In the genomic region with DNA sequence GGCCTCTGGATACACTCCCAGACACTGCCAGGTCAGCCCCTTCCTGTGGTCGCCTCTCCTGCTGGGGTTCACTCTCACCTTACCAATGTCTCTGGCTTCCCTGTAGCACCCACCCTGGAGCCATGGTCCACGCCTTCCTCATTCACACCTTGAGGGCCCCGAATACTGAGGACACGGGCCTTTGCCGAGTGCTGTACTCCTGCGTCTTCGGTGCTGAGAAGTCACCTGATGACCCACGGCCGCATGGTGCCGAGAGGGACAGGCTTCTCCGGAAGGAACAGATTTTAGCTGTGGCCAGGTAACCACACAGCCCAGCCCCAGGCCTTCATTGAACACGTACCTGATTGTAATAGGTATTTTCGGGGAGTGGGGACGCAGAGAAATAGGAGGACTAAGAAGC, we compare ENCODE assay signal across 14 cellular contexts. TPM values are rescaled to one million over a fixed set of nuclear protein-coding genes. Genes with fewer than 3 reads are reported as not detected.
DNase-seq lines count a peak whose midpoint lies in the region; ATAC-seq and TF ChIP-seq lines count a peak whose summit lies in the region.
"Had no signal": no experiment of that assay in that cellular context is flagged by ENCODE, and none has a peak within 500 bp of the region (broad histone marks: within the 10 kb centered on the region; RNA-seq: fewer than 3 reads in every experiment).

No MANE protein-coding gene starts in this region.

- no peak for ATAC-seq in CD4-positive, CD25-positive, alpha-beta regulatory T cell (ENCODE audit: low read depth in 2 of 2)
- ATAC-seq in DND-41 (ENCODE audit: insufficient read depth, low read depth) (no peak), body of pancreas (no peak)
- no peak for ATAC-seq in natural killer cell treated with Interleukin-12 subunit alpha and Interleukin-12 subunit beta and Interleukin-15 and Interleukin-18, amount 100 ng/mL, for 72 hours
- ATAC-seq: left colon had no signal

- H4K20me1 ChIP-seq in DND-41 (ENCODE audit: insufficient read depth, low read length): no peaks in the 10 kb centered on the region

- peaks cover 10% of the 10 kb centered on the region for H3K36me3 Mint-ChIP-seq in CD4-positive, CD25-positive, alpha-beta regulatory T cell
- peaks cover 25% of the 10 kb centered on the region for H3K36me3 Mint-ChIP-seq in activated T-helper 2 cell treated with anti-CD3 and anti-CD28 coated beads, Interferon-gamma antibody, Interleukin-2, Interleukin-4, amounts not matched to agents 10 μg/mL and 5 μg/mL and 100 μg/mL, durations not matched to agents 14 hours and 24 hours and 36 hours (ENCODE audit: low read depth)
- H3K36me3 Mint-ChIP-seq in natural killer cell treated with Interleukin-12 subunit alpha and Interleukin-12 subunit beta and Interleukin-15 and Interleukin-18, amount 100 ng/mL, for 72 hours: no peaks in the 10 kb centered on the region

- peaks cover 38% of the 10 kb centered on the region for H3K4me1 ChIP-seq in CD4-positive, CD25-positive, alpha-beta regulatory T cell (ENCODE audit: control insufficient read depth, insufficient read depth, low read length, poor library complexity, severe bottlenecking)
- H3K4me1 ChIP-seq in DND-41 (ENCODE audit: insufficient read depth, low read length): peaks cover 31% of the 10 kb centered on the region
- peaks cover 37% of the 10 kb centered on the region for H3K4me1 ChIP-seq in body of pancreas

- no peak for DNase-seq in CD4-positive, CD25-positive, alpha-beta regulatory T cell
- DNase-seq in DND-41 (no peak), body of pancreas (no peak), H4 (ENCODE audit: low spot score) (no peak), AML-193 (lab: John Stamatoyannopoulos, UW) (no peak)
- DNase-seq in activated T-helper 2 cell treated with anti-CD3 and anti-CD28 coated beads, Interferon-gamma antibody, Interleukin-2, Interleukin-4, amounts not matched to agents 10 μg/mL and 5 μg/mL and 100 μg/mL, durations not matched to agents 14 hours and 24 hours and 36 hours (ENCODE audit: low spot score): no peak
- peak; percentile 35 for DNase-seq in natural killer cell treated with Interleukin-12 subunit alpha and Interleukin-12 subunit beta and Interleukin-15 and Interleukin-18, amount 100 ng/mL, for 72 hours (ENCODE audit: low spot score)
- DNase-seq in stimulated activated CD4-positive, alpha-beta T cell treated with anti-CD3 and anti-CD28 coated beads, Interleukin-4, amount 100 ng/mL, for 4 hours: no peak
- DNase-seq: COR-L47, erythroblast, testis had no signal

- no peak overlapping the region for H2AFZ ChIP-seq in DND-41 (ENCODE audit: low read depth, low read length)

- H3K4me3 ChIP-seq in CD4-positive, CD25-positive, alpha-beta regulatory T cell (ENCODE audit: low read depth, low read length): no peak overlapping the region
- H3K4me3 ChIP-seq in DND-41 (ENCODE audit: low read depth in 1 of 2, low read length in 2 of 2) (no peak overlapping the region), body of pancreas (no peak overlapping the region)

- no peak for TF ChIP-seq CTCF in DND-41 (IDR thresholded peaks at IDR 0.05; ENCODE audit: borderline replicate concordance, extremely low read depth, low read length, poor library complexity, severe bottlenecking)
- no peak for TF ChIP-seq CTCF in body of pancreas (IDR thresholded peaks at IDR 0.05)

- H3K9me3 ChIP-seq in CD4-positive, CD25-positive, alpha-beta regulatory T cell (ENCODE audit: control insufficient read depth in 2 of 2, low read length in 2 of 2): no peaks in the 10 kb centered on the region
- H3K9me3 ChIP-seq in DND-41 (ENCODE audit: insufficient read depth, low read length, severe bottlenecking): no peaks in the 10 kb centered on the region
- no peaks in the 10 kb centered on the region for H3K9me3 ChIP-seq in body of pancreas
- H3K9me3 ChIP-seq: HAP-1, MG63, testis had no signal

- TF ChIP-seq POLR2A in body of pancreas (IDR thresholded peaks at IDR 0.05): no peak

- H3K4me1 Mint-ChIP-seq in CD4-positive, CD25-positive, alpha-beta regulatory T cell: peaks cover 11 to 49% (median 28%) of the 10 kb centered on the region in 4 donors
- H3K4me1 Mint-ChIP-seq in activated T-helper 2 cell treated with anti-CD3 and anti-CD28 coated beads, Interferon-gamma antibody, Interleukin-2, Interleukin-4, amounts not matched to agents 10 μg/mL and 5 μg/mL and 100 μg/mL, durations not matched to agents 14 hours and 24 hours and 36 hours (ENCODE audit: low read depth): peaks cover 18% of the 10 kb centered on the region
- H3K4me1 Mint-ChIP-seq in natural killer cell treated with Interleukin-12 subunit alpha and Interleukin-12 subunit beta and Interleukin-15 and Interleukin-18, amount 100 ng/mL, for 72 hours (ENCODE audit: low read depth in 2 of 2): peaks cover 28% of the 10 kb centered on the region in 2 donors

- H3K27me3 ChIP-seq in CD4-positive, CD25-positive, alpha-beta regulatory T cell (ENCODE audit: control insufficient read depth, insufficient read depth, low read length): no peaks in the 10 kb centered on the region
- H3K27me3 ChIP-seq in DND-41 (ENCODE audit: insufficient read depth, low read length, poor library complexity): no peaks in the 10 kb centered on the region
- no peaks in the 10 kb centered on the region for H3K27me3 ChIP-seq in body of pancreas
- H3K27me3 ChIP-seq: MG63, testis had no signal

- H3K9me3 Mint-ChIP-seq in CD4-positive, CD25-positive, alpha-beta regulatory T cell: no peaks in the 10 kb centered on the region
- no peaks in the 10 kb centered on the region for H3K9me3 Mint-ChIP-seq in activated T-helper 2 cell treated with anti-CD3 and anti-CD28 coated beads, Interferon-gamma antibody, Interleukin-2, Interleukin-4, amounts not matched to agents 10 μg/mL and 5 μg/mL and 100 μg/mL, durations not matched to agents 14 hours and 24 hours and 36 hours
- H3K9me3 Mint-ChIP-seq in natural killer cell treated with Interleukin-12 subunit alpha and Interleukin-12 subunit beta and Interleukin-15 and Interleukin-18, amount 100 ng/mL, for 72 hours: no peaks in the 10 kb centered on the region

- H3K4me3 Mint-ChIP-seq in CD4-positive, CD25-positive, alpha-beta regulatory T cell: peak overlapping the region; percentile 21 to 96 (median 92)
- peak overlapping the region; percentile 89 for H3K4me3 Mint-ChIP-seq in activated T-helper 2 cell treated with anti-CD3 and anti-CD28 coated beads, Interferon-gamma antibody, Interleukin-2, Interleukin-4, amounts not matched to agents 10 μg/mL and 5 μg/mL and 100 μg/mL, durations not matched to agents 14 hours and 24 hours and 36 hours (ENCODE audit: low read depth)
- H3K4me3 Mint-ChIP-seq in natural killer cell treated with Interleukin-12 subunit alpha and Interleukin-12 subunit beta and Interleukin-15 and Interleukin-18, amount 100 ng/mL, for 72 hours: peak overlapping the region; percentile 94

- peaks cover 25% of the 10 kb centered on the region for H3K36me3 ChIP-seq in CD4-positive, CD25-positive, alpha-beta regulatory T cell (ENCODE audit: control insufficient read depth, insufficient read depth, low read length)
- H3K36me3 ChIP-seq in DND-41 (ENCODE audit: insufficient read depth, low read length): peaks cover 47% of the 10 kb centered on the region
- H3K36me3 ChIP-seq in body of pancreas (replicated peaks in 1 of 2; ENCODE audit: insufficient read depth in 1 of 2, low read depth in 2 of 2): peaks cover 0 to 17% of the 10 kb centered on the region in 2 donors

- H3K27ac Mint-ChIP-seq in CD4-positive, CD25-positive, alpha-beta regulatory T cell: peak overlapping the region; percentile 86 to 98 (median 98)
- H3K27ac Mint-ChIP-seq in activated T-helper 2 cell treated with anti-CD3 and anti-CD28 coated beads, Interferon-gamma antibody, Interleukin-2, Interleukin-4, amounts not matched to agents 10 μg/mL and 5 μg/mL and 100 μg/mL, durations not matched to agents 14 hours and 24 hours and 36 hours: peak overlapping the region; percentile 94
- peak overlapping the region; percentile 93 to 95 for H3K27ac Mint-ChIP-seq in natural killer cell treated with Interleukin-12 subunit alpha and Interleukin-12 subunit beta and Interleukin-15 and Interleukin-18, amount 100 ng/mL, for 72 hours

- H3K4me2 ChIP-seq in DND-41 (ENCODE audit: insufficient read depth, low read length): peak overlapping the region; percentile 67; the same call in 1 of the 2 replicates

- no peaks in the 10 kb centered on the region for H3K27me3 Mint-ChIP-seq in CD4-positive, CD25-positive, alpha-beta regulatory T cell
- no peaks in the 10 kb centered on the region for H3K27me3 Mint-ChIP-seq in activated T-helper 2 cell treated with anti-CD3 and anti-CD28 coated beads, Interferon-gamma antibody, Interleukin-2, Interleukin-4, amounts not matched to agents 10 μg/mL and 5 μg/mL and 100 μg/mL, durations not matched to agents 14 hours and 24 hours and 36 hours (ENCODE audit: low read depth)
- no peaks in the 10 kb centered on the region for H3K27me3 Mint-ChIP-seq in natural killer cell treated with Interleukin-12 subunit alpha and Interleukin-12 subunit beta and Interleukin-15 and Interleukin-18, amount 100 ng/mL, for 72 hours

- no peak overlapping the region for H3K9ac ChIP-seq in DND-41 (ENCODE audit: low read depth, low read length)

- intact Hi-C loops in activated T-helper 2 cell treated with anti-CD3 and anti-CD28 coated beads, Interferon-gamma antibody, Interleukin-2, Interleukin-4, amounts not matched to agents 10 μg/mL and 5 μg/mL and 100 μg/mL, durations not matched to agents 14 hours and 24 hours and 36 hours (cut with micrococcal nuclease): no loop called here
- intact Hi-C loops in body of pancreas (cut with DNase I): loop anchor here (5.0 kb wide), 1 partner anchor 35 kb away; the partner anchor contains the start of gene CENPB

- WGBS in body of pancreas, 2 donors: 89 to 95% methylated on average over 14 of the region's 14 CpGs

- peak overlapping the region; percentile 99 for H3K27ac ChIP-seq in CD4-positive, CD25-positive, alpha-beta regulatory T cell (ENCODE audit: insufficient read depth, low read length, poor library complexity, severe bottlenecking)
- H3K27ac ChIP-seq in DND-41 (ENCODE audit: low read length) (no peak overlapping the region), body of pancreas (no peak overlapping the region)

- H3K79me2 ChIP-seq in DND-41 (ENCODE audit: insufficient read depth, low read length): peaks cover 18% of the 10 kb centered on the region

RNA-seq across cellular contexts. Expression of gene AP5S1, which starts 1.6 kb away (rescaled TPM):
- total RNA-seq in CD4-positive, CD25-positive, alpha-beta regulatory T cell: 10.5 TPM
- 10 to 100 TPM; 18.7 to 22.2 (median 20.4) TPM for polyA plus RNA-seq in CD4-positive, CD25-positive, alpha-beta regulatory T cell
- 11.9 and 12.8 TPM in 2 replicates for total RNA-seq in activated T-helper 2 cell treated with anti-CD3 and anti-CD28 coated beads, Interferon-gamma antibody, Interleukin-2, Interleukin-4, amounts not matched to agents 10 μg/mL and 5 μg/mL and 100 μg/mL, durations not matched to agents 14 hours and 24 hours and 36 hours
- 10 to 100 TPM; 13.5 to 19.7 TPM for total RNA-seq in natural killer cell treated with Interleukin-12 subunit alpha and Interleukin-12 subunit beta and Interleukin-15 and Interleukin-18, amount 100 ng/mL, for 72 hours
- total RNA-seq in body of pancreas: 1 to 10 TPM; 4.9 to 5.3 TPM
- 16.7 and 16.9 TPM in 2 replicates for total RNA-seq in H4 (2014; rRNA removed; shearing (Covaris generic))

RNA-seq across cellular contexts. Expression of gene MAVS, which starts 24.6 kb away (rescaled TPM):
- total RNA-seq in CD4-positive, CD25-positive, alpha-beta regulatory T cell: 26.1 TPM
- 1 to 10 TPM; 3.5 to 4.7 (median 3.8) TPM for polyA plus RNA-seq in CD4-positive, CD25-positive, alpha-beta regulatory T cell
- 41.0 and 43.5 TPM in 2 replicates for total RNA-seq in activated T-helper 2 cell treated with anti-CD3 and anti-CD28 coated beads, Interferon-gamma antibody, Interleukin-2, Interleukin-4, amounts not matched to agents 10 μg/mL and 5 μg/mL and 100 μg/mL, durations not matched to agents 14 hours and 24 hours and 36 hours
- total RNA-seq in natural killer cell treated with Interleukin-12 subunit alpha and Interleukin-12 subunit beta and Interleukin-15 and Interleukin-18, amount 100 ng/mL, for 72 hours: 10 to 100 TPM; 38.6 to 45.2 TPM
- total RNA-seq in body of pancreas: 10 to 100 TPM; 21.5 to 24.4 TPM
- 9.6 and 10.0 TPM in 2 replicates for total RNA-seq in H4 (2014; rRNA removed; shearing (Covaris generic))

RNA-seq across cellular contexts. Expression of gene CDC25B, which starts 25.9 kb away (rescaled TPM):
- total RNA-seq in CD4-positive, CD25-positive, alpha-beta regulatory T cell: 310 TPM
- 10 to 100 TPM; 39.7 to 48.4 (median 47.0) TPM for polyA plus RNA-seq in CD4-positive, CD25-positive, alpha-beta regulatory T cell
- 101 and 103 TPM in 2 replicates for total RNA-seq in activated T-helper 2 cell treated with anti-CD3 and anti-CD28 coated beads, Interferon-gamma antibody, Interleukin-2, Interleukin-4, amounts not matched to agents 10 μg/mL and 5 μg/mL and 100 μg/mL, durations not matched to agents 14 hours and 24 hours and 36 hours
- total RNA-seq in natural killer cell treated with Interleukin-12 subunit alpha and Interleukin-12 subunit beta and Interleukin-15 and Interleukin-18, amount 100 ng/mL, for 72 hours: 10 to 100 TPM; 38.9 to 84.1 TPM
- 10 to 100 TPM in 1 of 2 donors, 1 to 10 TPM in 1; 8.8 to 22.7 TPM for total RNA-seq in body of pancreas
- total RNA-seq in H4 (2014; rRNA removed; shearing (Covaris generic)): 35.7 and 39.6 TPM in 2 replicates

RNA-seq across cellular contexts. Expression of gene CENPB, which starts 35.5 kb away (rescaled TPM):
- 38.5 TPM for total RNA-seq in CD4-positive, CD25-positive, alpha-beta regulatory T cell
- polyA plus RNA-seq in CD4-positive, CD25-positive, alpha-beta regulatory T cell: 1 to 10 TPM; 1.2 to 1.9 (median 1.5) TPM
- total RNA-seq in activated T-helper 2 cell treated with anti-CD3 and anti-CD28 coated beads, Interferon-gamma antibody, Interleukin-2, Interleukin-4, amounts not matched to agents 10 μg/mL and 5 μg/mL and 100 μg/mL, durations not matched to agents 14 hours and 24 hours and 36 hours: 66.1 and 68.9 TPM in 2 replicates
- 100 to 1,000 TPM in 1 of 2 donors, 10 to 100 TPM in 1; 75.4 to 118 TPM for total RNA-seq in natural killer cell treated with Interleukin-12 subunit alpha and Interleukin-12 subunit beta and Interleukin-15 and Interleukin-18, amount 100 ng/mL, for 72 hours
- 10 to 100 TPM; 57.9 to 61.0 TPM for total RNA-seq in body of pancreas
- 24.3 and 45.5 TPM in 2 replicates for total RNA-seq in H4 (2014; rRNA removed; shearing (Covaris generic))

RNA-seq across cellular contexts. Expression of gene SPEF1, which starts 40.7 kb away (rescaled TPM):
- not detected for total RNA-seq in CD4-positive, CD25-positive, alpha-beta regulatory T cell
- polyA plus RNA-seq in CD4-positive, CD25-positive, alpha-beta regulatory T cell: not detected
- total RNA-seq in activated T-helper 2 cell treated with anti-CD3 and anti-CD28 coated beads, Interferon-gamma antibody, Interleukin-2, Interleukin-4, amounts not matched to agents 10 μg/mL and 5 μg/mL and 100 μg/mL, durations not matched to agents 14 hours and 24 hours and 36 hours: not detected in 2 replicates
- total RNA-seq in natural killer cell treated with Interleukin-12 subunit alpha and Interleukin-12 subunit beta and Interleukin-15 and Interleukin-18, amount 100 ng/mL, for 72 hours: under 1 TPM; 0.24 to 0.36 TPM
- 1 to 10 TPM in 1 of 2 donors, under 1 TPM in 1; 0.66 to 1.3 TPM for total RNA-seq in body of pancreas
- 0.21 TPM in 1 of 2 replicates, not detected in the other for total RNA-seq in H4 (2014; rRNA removed; shearing (Covaris generic))
